In genomic region chr14:76375484-76375883, GRCh38 we compare ENCODE assay signal across 27 cellular contexts. TPM values are rescaled to one million over a fixed set of nuclear protein-coding genes. Genes with fewer than 3 reads are reported as not detected.
DNase-seq lines count a peak whose midpoint lies in the region; ATAC-seq and TF ChIP-seq lines count a peak whose summit lies in the region.
"Had no signal": no experiment of that assay in that cellular context is flagged by ENCODE, and none has a peak within 500 bp of the region (broad histone marks: within the 10 kb centered on the region; RNA-seq: fewer than 3 reads in every experiment).

No MANE protein-coding gene starts in this region.

- H4K20me1 ChIP-seq in GM23338 (replicated peaks; ENCODE audit: insufficient read depth) = no peaks in the 10 kb centered on the region
- no peaks in the 10 kb centered on the region for H4K20me1 ChIP-seq in neural cell (ENCODE audit: insufficient read depth)

- TF ChIP-seq CTCF in GM23338 (conservative IDR thresholded peaks at IDR 0.05; ENCODE audit: low read depth in 2 of 2) (no peak), dorsolateral prefrontal cortex (IDR thresholded peaks at IDR 0.05 in 54 of 56, conservative IDR thresholded peaks at IDR 0.05 in 2 of 56; ENCODE audit: low read depth in 1 of 56, partially characterized antibody in 56 of 56) (no peak), neural cell (IDR thresholded peaks at IDR 0.05; ENCODE audit: poor library complexity, severe bottlenecking) (no peak)

- H3F3A ChIP-seq in GM23338 (replicated peaks; ENCODE audit: low read depth) (no peaks in the 10 kb centered on the region), neural cell (ENCODE audit: insufficient read depth, low read length, poor library complexity, severe bottlenecking) (no peaks in the 10 kb centered on the region)

- no peak overlapping the region; the same call in 1 of the 2 replicates for H3K4me3 ChIP-seq in GM23338
- peak overlapping the region in 43 of 59 donors; percentile 24 to 71 (median 56) for H3K4me3 ChIP-seq in dorsolateral prefrontal cortex
- peak overlapping the region; percentile 66 for H3K4me3 ChIP-seq in neural cell (ENCODE audit: low read length)
- H3K4me3 ChIP-seq: GM12878 had no signal

- H3K9me3 ChIP-seq in neural cell (ENCODE audit: low read length) = no peaks in the 10 kb centered on the region
- H3K9me3 ChIP-seq: esophagus squamous epithelium, gastrocnemius medialis, transverse colon had no signal

- DNase-seq in GM23338 (ENCODE audit: low spot score) (no peak), NCI-H748 treated with DMSO at 0.1 percent for 48 hours (lab: John Stamatoyannopoulos, UW) (peak; percentile 23), dorsolateral prefrontal cortex (no peak), left lobe of liver (ENCODE audit: low spot score) (no peak), retina (no peak)
- DNase-seq: activated CD4-positive, alpha-beta memory T cell treated with anti-CD3 and anti-CD28 coated beads, Interleukin-2, amount 10 ng/mL, durations not matched to agents 7 days and 5 days; activated CD8-positive, alpha-beta memory T cell treated with anti-CD3 and anti-CD28 coated beads, Interleukin-2, amount 50 U/mL, for 48 hours; aorta; EL; esophagus squamous epithelium; gastrocnemius medialis; left ventricle myocardium superior; naive B cell; NCI-H1092; NCI-H2029; NCI-H226; NCI-H774; transverse colon had no signal

- H3K36me3 ChIP-seq in GM23338 (ENCODE audit: insufficient read depth) = no peaks in the 10 kb centered on the region
- H3K36me3 ChIP-seq in neural cell (ENCODE audit: insufficient read depth, low read length) = no peaks in the 10 kb centered on the region
- H3K36me3 ChIP-seq: esophagus squamous epithelium, gastrocnemius medialis, transverse colon had no signal

- peaks cover 11% of the 10 kb centered on the region for H3K4me1 Mint-ChIP-seq in GM23338

- H3K4me2 ChIP-seq in GM23338 (peak overlapping the region; percentile 95; the same call in 1 of the 2 replicates), neural cell (ENCODE audit: low read length) (no peak overlapping the region)

- no peak for TF ChIP-seq EP300 in neural cell (conservative IDR thresholded peaks at IDR 0.05; ENCODE audit: poor library complexity, severe bottlenecking)

- H3K27ac Mint-ChIP-seq in GM23338 = no peak overlapping the region
- H3K27ac Mint-ChIP-seq: activated CD4-positive, alpha-beta memory T cell treated with anti-CD3 and anti-CD28 coated beads, Interleukin-2, amount 10 ng/mL, durations not matched to agents 7 days and 5 days; activated naive CD8-positive, alpha-beta T cell had no signal

- H3K4me1 ChIP-seq in GM23338 (ENCODE audit: insufficient read depth) = 0 out of 2 replicates have a peak, but pooled peaks cover 3% of the 10 kb centered on the region

- intact Hi-C loops in dorsolateral prefrontal cortex (cut with DNase I) = no loop called here

- no peak for TF ChIP-seq RAD21 in neural cell (conservative IDR thresholded peaks at IDR 0.05)

- H3K9me3 Mint-ChIP-seq in GM23338 = no peaks in the 10 kb centered on the region; the same call in 2 of the 3 replicates
- H3K9me3 Mint-ChIP-seq: activated CD4-positive, alpha-beta memory T cell treated with anti-CD3 and anti-CD28 coated beads, Interleukin-2, amount 10 ng/mL, durations not matched to agents 7 days and 5 days had no signal

- H3K36me3 Mint-ChIP-seq in GM23338 (ENCODE audit: low read depth) = peaks cover 3% of the 10 kb centered on the region; the same call in 1 of the 3 replicates
- H3K36me3 Mint-ChIP-seq: activated naive CD8-positive, alpha-beta T cell; naive B cell had no signal

- H3K27me3 ChIP-seq in GM23338 (ENCODE audit: insufficient read depth) = peaks cover 65% of the 10 kb centered on the region
- peaks cover 0 to 52% (median 37%) of the 10 kb centered on the region in 45 donors for H3K27me3 ChIP-seq in dorsolateral prefrontal cortex
- H3K27me3 ChIP-seq in neural cell (ENCODE audit: insufficient read depth, low read depth, low read length) = peaks cover 68% of the 10 kb centered on the region

- no peak overlapping the region for H3K27ac ChIP-seq in GM23338 (ENCODE audit: low read depth)
- no peak overlapping the region for H3K27ac ChIP-seq in dorsolateral prefrontal cortex
- H3K27ac ChIP-seq in neural cell (ENCODE audit: low read length) = no peak overlapping the region
- H3K27ac ChIP-seq: esophagus squamous epithelium, gastrocnemius medialis, transverse colon had no signal

- ATAC-seq in GM23338 (no peak), GM19328 (IDR thresholded peaks at IDR 0.05; ENCODE audit: unreplicated experiment) (no peak), left lobe of liver (no peak)
- ATAC-seq: activated CD4-positive, CD25-positive, alpha-beta regulatory T cell treated with anti-CD3 and anti-CD28 coated beads, Interleukin-2, amount 50 U/mL, for 24 hours; gastrocnemius medialis; GM12878 had no signal

- H3K4me3 Mint-ChIP-seq in GM23338 = peak overlapping the region; percentile 96
- H3K4me3 Mint-ChIP-seq: activated CD4-positive, alpha-beta memory T cell treated with anti-CD3 and anti-CD28 coated beads, Interleukin-2, amount 10 ng/mL, durations not matched to agents 7 days and 5 days; activated naive CD8-positive, alpha-beta T cell; naive B cell had no signal

- no peaks in the 10 kb centered on the region for H3K9me2 ChIP-seq in GM23338 (ENCODE audit: insufficient read depth)
- H3K9me2 ChIP-seq in neural cell (ENCODE audit: insufficient read depth, low read length) = no peaks in the 10 kb centered on the region

- no peak overlapping the region for H3K9ac ChIP-seq in neural cell (ENCODE audit: low read length)

- H2AFZ ChIP-seq in GM23338 = no peak overlapping the region
- H2AFZ ChIP-seq in neural cell (ENCODE audit: low read depth, low read length) = no peak overlapping the region

- peaks cover 62% of the 10 kb centered on the region for H3K27me3 Mint-ChIP-seq in GM23338 (ENCODE audit: insufficient read depth, low read depth, poor library complexity)

- H3K79me2 ChIP-seq in GM23338 (replicated peaks; ENCODE audit: insufficient read depth) (no peaks in the 10 kb centered on the region), neural cell (replicated peaks; ENCODE audit: insufficient read depth, low read length) (no peaks in the 10 kb centered on the region)

TF ChIP-seq in GM23338, 12 proteins besides CTCF, POLR2A, EP300 and RAD21:
- TF ChIP-seq EZH2phosphoT487 (IDR thresholded peaks at IDR 0.05; ENCODE audit: unreplicated experiment) (no peak), STAT1 (IDR thresholded peaks at IDR 0.05; ENCODE audit: unreplicated experiment) (no peak), CREB1 (CRISPR knock-in tag; IDR thresholded peaks at IDR 0.05; ENCODE audit: low read depth) (no peak), POLR2AphosphoS5 (IDR thresholded peaks at IDR 0.05; ENCODE audit: low read depth) (no peak), JUNB (IDR thresholded peaks at IDR 0.05; ENCODE audit: unreplicated experiment) (no peak)
TF ChIP-seq in GM23338: peak in this region for 0.

TF ChIP-seq in neural cell, 6 proteins besides CTCF, POLR2A, EP300 and RAD21:
- TF ChIP-seq SMC3 (conservative IDR thresholded peaks at IDR 0.05; ENCODE audit: poor library complexity) (no peak), POLR2AphosphoS5 (IDR thresholded peaks at IDR 0.05) (no peak), REST (IDR thresholded peaks at IDR 0.05; ENCODE audit: borderline replicate concordance) (no peak), TAF1 (IDR thresholded peaks at IDR 0.05; ENCODE audit: low read depth) (no peak), EZH2 (IDR thresholded peaks at IDR 0.05; ENCODE audit: borderline replicate concordance, insufficient read depth, low read length, poor library complexity, severe bottlenecking) (no peak), MXI1 (conservative IDR thresholded peaks at IDR 0.05; ENCODE audit: poor library complexity, severe bottlenecking) (no peak)

RNA-seq across cellular contexts. Expression of gene ESRRB, which starts 0.5 kb away (rescaled TPM):
- total RNA-seq in GM23338 (2014; rRNA removed; shearing (Covaris generic)) = 0.52 and 1.0 TPM in 2 replicates
- polyA plus RNA-seq in GM23338 (2016; fragmentation: Nextera tagmentation; extraction: Ambion mirVana) (0.09 and 0.31 TPM in 2 replicates), neural cell (0.59 and 1.9 TPM in 2 replicates)
- total RNA-seq in dorsolateral prefrontal cortex (1 to 10 TPM in 21 of 120 experiments, under 1 TPM in 97, not detected in 2; 0.19 to 2.4 (median 0.69) TPM), left lobe of liver (0.05 TPM)
- polyA minus RNA-seq in neural cell = 1.0 and 1.2 TPM in 2 replicates
- total RNA-seq: esophagus squamous epithelium, osteocyte, RPMI7951 had no signal
- polyA plus RNA-seq: AG04450, smooth muscle cell had no signal
